In genomic region chr5:129392681-129393080, GRCh38 we compare ENCODE assay signal across 20 cellular contexts.
"Had no signal": no experiment of that assay in that cellular context is flagged by ENCODE, and none has a peak within 500 bp of the region (broad histone marks: within the 10 kb centered on the region; RNA-seq: fewer than 3 reads in every experiment).

No MANE protein-coding gene starts in this region.

- DNase-seq: colonic mucosa; dermis blood vessel endothelial cell; heart left ventricle; hippocampal formation; left colon; left ventricle myocardium superior; mesendoderm; naive thymus-derived CD8-positive, alpha-beta T cell; spleen; stimulated activated CD4-positive, alpha-beta T cell treated with anti-CD3 and anti-CD28 coated beads, Interleukin-15, amount 100 ng/mL, for 24 hours; stimulated activated CD4-positive, alpha-beta T cell treated with anti-CD3 and anti-CD28 coated beads, Interleukin-1b, Interleukin-23, amount 100 ng/mL, for 48 hours; stimulated activated CD4-positive, alpha-beta T cell treated with anti-CD3 and anti-CD28 coated beads, Interleukin-4, amount 100 ng/mL, for 24 hours; testis; upper lobe of right lung had no signal

- H3K27me3 ChIP-seq: colonic mucosa, heart left ventricle, right atrium auricular region, spleen, testis, tibial nerve, upper lobe of right lung, vagina had no signal

- H3K4me3 ChIP-seq: colonic mucosa, heart left ventricle, lung, right atrium auricular region, spleen, testis, tibial nerve, upper lobe of right lung, vagina had no signal

- H3K27ac ChIP-seq: colonic mucosa, heart left ventricle, right atrium auricular region, spleen, testis, tibial nerve, upper lobe of right lung, vagina had no signal

- H3K36me3 ChIP-seq: colonic mucosa, heart left ventricle, right atrium auricular region, spleen, tibial nerve, upper lobe of right lung, vagina had no signal

- FAIRE-seq: frontal cortex had no signal

- H3K4me1 ChIP-seq: colonic mucosa, heart left ventricle, right atrium auricular region, spleen, testis, tibial nerve, upper lobe of right lung, vagina had no signal

- ATAC-seq: heart left ventricle; left colon; left ventricle myocardium superior; naive thymus-derived CD8-positive, alpha-beta T cell; stimulated activated memory B cell treated with anti-CD40 and anti-IgM and Interleukin-4, amounts not matched to agents 10 μg/mL and 1 μg/mL and 100 μg/mL, for 72 hours; upper lobe of right lung had no signal

- H3K9me3 ChIP-seq: colonic mucosa, heart left ventricle, right atrium auricular region, testis, tibial nerve, upper lobe of right lung, vagina had no signal
